In the genomic region with DNA sequence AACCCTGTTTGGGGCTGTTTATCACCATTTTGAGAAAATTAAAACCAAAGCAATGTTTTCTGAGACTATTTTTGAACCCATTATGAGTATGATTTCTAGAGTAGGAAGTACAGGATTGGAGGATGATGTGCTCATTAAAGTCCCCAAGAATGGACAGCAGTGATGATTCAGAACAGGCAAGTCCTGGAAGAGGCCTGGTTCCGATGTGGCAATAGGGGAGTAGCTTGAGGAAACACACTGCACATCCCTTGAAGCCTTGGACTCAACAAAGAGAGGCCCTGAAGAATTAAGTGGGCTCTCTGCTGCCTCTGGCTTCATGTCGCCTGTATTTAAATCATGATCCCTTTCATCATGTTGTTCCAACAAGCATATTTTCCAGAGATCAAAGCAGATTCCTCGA, we compare ENCODE assay signal across 13 cellular contexts.
"Had no signal": no experiment of that assay in that cellular context is flagged by ENCODE, and none has a peak within 500 bp of the region (broad histone marks: within the 10 kb centered on the region; RNA-seq: fewer than 3 reads in every experiment).

No MANE protein-coding gene starts in this region.

- H3K36me3 ChIP-seq: brain microvascular endothelial cell, left lung, stomach, thoracic aorta had no signal

- H3K27me3 ChIP-seq: brain microvascular endothelial cell, left lung, stomach had no signal

- H3K27ac ChIP-seq: brain microvascular endothelial cell, left lung, psoas muscle, stomach, thoracic aorta had no signal

- ATAC-seq: activated CD4-positive, CD25-positive, alpha-beta regulatory T cell treated with anti-CD3 and anti-CD28 coated beads, Interleukin-2, amount 50 U/mL, for 24 hours; left lung; SK-N-SH treated with all-trans-retinoic acid at 6 μM for 48 hours had no signal

- H3K4me1 ChIP-seq: left lung, psoas muscle had no signal

- H3K9me3 ChIP-seq: left lung, psoas muscle, stomach, thoracic aorta had no signal

- H3K4me3 ChIP-seq: left lung, psoas muscle, stomach, thoracic aorta had no signal

- DNase-seq: activated effector memory CD4-positive, alpha-beta T cell treated with Interleukin-2 at 50 U/mL for 16 hours; activated T-cell treated with anti-CD3 and anti-CD28 coated beads, Interleukin-2, amount 50 U/mL, for 24 hours; brain microvascular endothelial cell; foreskin melanocyte; head of caudate nucleus; left lung; mesenchymal stem cell; nephron progenitor cell; psoas muscle; stomach had no signal
